Comparison of ENCODE assay signal across 11 cellular contexts in genomic region chr3:62368705-62369475, GRCh38. TPM values are rescaled to one million over a fixed set of nuclear protein-coding genes. Genes with fewer than 3 reads are reported as not detected.
DNase-seq lines count a peak whose midpoint lies in the region; ATAC-seq and TF ChIP-seq lines count a peak whose summit lies in the region.
"Had no signal": no experiment of that assay in that cellular context is flagged by ENCODE, and none has a peak within 500 bp of the region (broad histone marks: within the 10 kb centered on the region; RNA-seq: fewer than 3 reads in every experiment).

No MANE protein-coding gene starts in this region.

- peak in 1 of 2 donors; percentile 27 for DNase-seq in activated T-cell treated with anti-CD3 and anti-CD28 coated beads, Interleukin-2, amount 50 U/mL, for 72 hours
- DNase-seq in activated T-cell treated with anti-CD3 and anti-CD28 coated beads, Interleukin-2, amount 50 U/mL, for 4 hours, result no peak
- DNase-seq in islet precursor cell, result peak; percentile 69
- no peak for DNase-seq in GM20000 (ENCODE audit: low spot score)
- no peak for DNase-seq in activated naive CD4-positive, alpha-beta T cell treated with anti-CD3 and anti-CD28 coated beads for 36 hours
- DNase-seq: GF-D8 had no signal

- no peak overlapping the region for H3K9ac ChIP-seq in stomach smooth muscle (ENCODE audit: low read length in 2 of 2)

- peaks cover 56 to 80% of the 10 kb centered on the region in 2 donors for H3K27me3 ChIP-seq in stomach smooth muscle (ENCODE audit: control insufficient read depth in 1 of 2, insufficient read depth in 2 of 2, low read length in 2 of 2)

- CTCF ChIA-PET in activated naive CD4-positive, alpha-beta T cell treated with anti-CD3 and anti-CD28 coated beads for 36 hours (lab: Charles Lee), result interaction anchor here (0.6 to 0.7 kb wide), 3 partner anchors 12 to 164 kb away, joined by 3 to 4 read pairs (median 3); no protein-coding TSS in a partner anchor

- H3K9me3 Mint-ChIP-seq in activated T-cell treated with anti-CD3 and anti-CD28 coated beads, Interleukin-2, amount 50 U/mL, for 72 hours, result no peaks in the 10 kb centered on the region
- no peaks in the 10 kb centered on the region for H3K9me3 Mint-ChIP-seq in activated T-cell treated with anti-CD3 and anti-CD28 coated beads, Interleukin-2, amount 50 U/mL, for 4 hours
- H3K9me3 Mint-ChIP-seq in brain, result peaks cover 0 to 12% (median 5%) of the 10 kb centered on the region in 5 experiments
- H3K9me3 Mint-ChIP-seq in activated naive CD4-positive, alpha-beta T cell treated with anti-CD3 and anti-CD28 coated beads for 36 hours, result no peaks in the 10 kb centered on the region

- H3K4me1 Mint-ChIP-seq in activated T-cell treated with anti-CD3 and anti-CD28 coated beads, Interleukin-2, amount 50 U/mL, for 72 hours (ENCODE audit: low read depth), result peaks cover 3% of the 10 kb centered on the region
- H3K4me1 Mint-ChIP-seq in activated T-cell treated with anti-CD3 and anti-CD28 coated beads, Interleukin-2, amount 50 U/mL, for 4 hours (ENCODE audit: low read depth), result peaks cover 1% of the 10 kb centered on the region
- peaks cover 78% of the 10 kb centered on the region for H3K4me1 Mint-ChIP-seq in brain
- H3K4me1 Mint-ChIP-seq in activated naive CD4-positive, alpha-beta T cell treated with anti-CD3 and anti-CD28 coated beads for 36 hours (ENCODE audit: low read depth), result peaks cover 16% of the 10 kb centered on the region

- peak; percentile 21 to 30 for TF ChIP-seq CTCF in brain (conservative IDR thresholded peaks at IDR 0.05)
- TF ChIP-seq CTCF in GM20000 (IDR thresholded peaks at IDR 0.05; ENCODE audit: extremely low read depth, missing control alignments), result no peak

- no peaks in the 10 kb centered on the region for H3K36me3 ChIP-seq in stomach smooth muscle (ENCODE audit: control insufficient read depth in 2 of 2, insufficient read depth in 2 of 2, low read length in 2 of 2)

- H3K36me3 Mint-ChIP-seq in activated T-cell treated with anti-CD3 and anti-CD28 coated beads, Interleukin-2, amount 50 U/mL, for 72 hours (ENCODE audit: insufficient read depth in 2 of 2), result no peaks in the 10 kb centered on the region
- no peaks in the 10 kb centered on the region for H3K36me3 Mint-ChIP-seq in activated T-cell treated with anti-CD3 and anti-CD28 coated beads, Interleukin-2, amount 50 U/mL, for 4 hours (ENCODE audit: insufficient read depth)
- peaks cover 3% of the 10 kb centered on the region for H3K36me3 Mint-ChIP-seq in brain
- H3K36me3 Mint-ChIP-seq in activated naive CD4-positive, alpha-beta T cell treated with anti-CD3 and anti-CD28 coated beads for 36 hours (ENCODE audit: low read depth), result no peaks in the 10 kb centered on the region

- peaks cover 33% of the 10 kb centered on the region for H3K4me1 ChIP-seq in stomach smooth muscle (ENCODE audit: control insufficient read depth, insufficient read depth, low read length)

- H3K27ac Mint-ChIP-seq in activated T-cell treated with anti-CD3 and anti-CD28 coated beads, Interleukin-2, amount 50 U/mL, for 72 hours, result no peak overlapping the region
- peak overlapping the region in 3 of 5 experiments; percentile 23 to 100 (median 98) for H3K27ac Mint-ChIP-seq in brain
- no peak overlapping the region for H3K27ac Mint-ChIP-seq in activated naive CD4-positive, alpha-beta T cell treated with anti-CD3 and anti-CD28 coated beads for 36 hours

- H3K27me3 Mint-ChIP-seq in activated T-cell treated with anti-CD3 and anti-CD28 coated beads, Interleukin-2, amount 50 U/mL, for 72 hours (ENCODE audit: low read depth), result peaks cover 69% of the 10 kb centered on the region
- H3K27me3 Mint-ChIP-seq in activated T-cell treated with anti-CD3 and anti-CD28 coated beads, Interleukin-2, amount 50 U/mL, for 4 hours (ENCODE audit: low read depth), result peaks cover 80% of the 10 kb centered on the region
- peaks cover 93% of the 10 kb centered on the region for H3K27me3 Mint-ChIP-seq in brain
- H3K27me3 Mint-ChIP-seq in activated naive CD4-positive, alpha-beta T cell treated with anti-CD3 and anti-CD28 coated beads for 36 hours (ENCODE audit: low read depth), result peaks cover 82% of the 10 kb centered on the region

- H3K4me3 Mint-ChIP-seq in activated T-cell treated with anti-CD3 and anti-CD28 coated beads, Interleukin-2, amount 50 U/mL, for 72 hours, result peak overlapping the region; percentile 11 to 33
- no peak overlapping the region for H3K4me3 Mint-ChIP-seq in activated T-cell treated with anti-CD3 and anti-CD28 coated beads, Interleukin-2, amount 50 U/mL, for 4 hours
- peak overlapping the region; percentile 72 to 92 (median 87) for H3K4me3 Mint-ChIP-seq in brain
- no peak overlapping the region for H3K4me3 Mint-ChIP-seq in activated naive CD4-positive, alpha-beta T cell treated with anti-CD3 and anti-CD28 coated beads for 36 hours

- no peaks in the 10 kb centered on the region for H3K9me3 ChIP-seq in stomach smooth muscle (ENCODE audit: control insufficient read depth in 2 of 2, low read length in 2 of 2)

- no peak for ATAC-seq in activated T-cell treated with anti-CD3 and anti-CD28 coated beads, Interleukin-2, amount 50 U/mL, for 72 hours (replicated peaks in 1 of 2)
- no peak for ATAC-seq in activated T-cell treated with anti-CD3 and anti-CD28 coated beads, Interleukin-2, amount 50 U/mL, for 4 hours
- no peak for ATAC-seq in HG03196 (IDR thresholded peaks at IDR 0.05; ENCODE audit: unreplicated experiment)

- peak overlapping the region; percentile 35 to 43 for H3K4me3 ChIP-seq in stomach smooth muscle (ENCODE audit: low read length in 2 of 2)

- intact Hi-C loops in activated naive CD4-positive, alpha-beta T cell treated with anti-CD3 and anti-CD28 coated beads for 36 hours (cut with micrococcal nuclease), result no loop called here

- no peak overlapping the region for H3K27ac ChIP-seq in stomach smooth muscle (ENCODE audit: low read length)
- H3K27ac ChIP-seq: VCaP had no signal

RNA-seq across cellular contexts. Expression of gene FEZF2, which starts 4.5 kb away (rescaled TPM):
- not detected for total RNA-seq in activated T-cell treated with anti-CD3 and anti-CD28 coated beads, Interleukin-2, amount 50 U/mL, for 72 hours
- not detected for total RNA-seq in activated T-cell treated with anti-CD3 and anti-CD28 coated beads, Interleukin-2, amount 50 U/mL, for 4 hours
- polyA plus RNA-seq in brain (ENCODE audit: insufficient read depth, low read depth, low replicate concordance), result 4.6 TPM
- not detected for total RNA-seq in activated naive CD4-positive, alpha-beta T cell treated with anti-CD3 and anti-CD28 coated beads for 36 hours
- total RNA-seq: mononuclear cell had no signal

Comparison
In these comparisons a context has a peak if more than half of its experiments do, and no peak if none do; other contexts are left out.
1. H3K4me3 Mint-ChIP-seq: peak in activated T-cell treated with anti-CD3 and anti-CD28 coated beads, Interleukin-2, amount 50 U/mL, for 72 hours (2 of 2) and brain (5 of 5); none in activated T-cell treated with anti-CD3 and anti-CD28 coated beads, Interleukin-2, amount 50 U/mL, for 4 hours (single experiment) and activated naive CD4-positive, alpha-beta T cell treated with anti-CD3 and anti-CD28 coated beads for 36 hours (single experiment).
2. H3K27ac Mint-ChIP-seq: peak in brain (3 of 5); none in activated T-cell treated with anti-CD3 and anti-CD28 coated beads, Interleukin-2, amount 50 U/mL, for 72 hours (single experiment) and activated naive CD4-positive, alpha-beta T cell treated with anti-CD3 and anti-CD28 coated beads for 36 hours (single experiment).